ENCODE assay signal across 1 cellular context in genomic region chr9:35102769-35103659, GRCh38.
TF ChIP-seq lines count a peak whose summit lies in the region.

A gene with protein sequence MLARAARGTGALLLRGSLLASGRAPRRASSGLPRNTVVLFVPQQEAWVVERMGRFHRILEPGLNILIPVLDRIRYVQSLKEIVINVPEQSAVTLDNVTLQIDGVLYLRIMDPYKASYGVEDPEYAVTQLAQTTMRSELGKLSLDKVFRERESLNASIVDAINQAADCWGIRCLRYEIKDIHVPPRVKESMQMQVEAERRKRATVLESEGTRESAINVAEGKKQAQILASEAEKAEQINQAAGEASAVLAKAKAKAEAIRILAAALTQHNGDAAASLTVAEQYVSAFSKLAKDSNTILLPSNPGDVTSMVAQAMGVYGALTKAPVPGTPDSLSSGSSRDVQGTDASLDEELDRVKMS (minus strand): TSS chr9:35103131. CDS start chr9:35103094, 37 bp downstream.

TF ChIP-seq in SK-N-SH, 30 proteins besides CTCF, POLR2A, EP300 and RAD21 (continued from another document):
- TF ChIP-seq IRF3 (IDR thresholded peaks at IDR 0.05; ENCODE audit: low read depth, low read length) (peak; percentile 24; the same call in 1 of the 2 replicates), MAX (IDR thresholded peaks at IDR 0.05; ENCODE audit: low read depth) (peak; percentile 90; the same call in 1 of the 2 replicates), FOSL2 (IDR thresholded peaks at IDR 0.05; ENCODE audit: borderline replicate concordance, low read depth) (peak; percentile 31; the same call in 1 of the 2 replicates)
- TF ChIP-seq, protein P1, sequence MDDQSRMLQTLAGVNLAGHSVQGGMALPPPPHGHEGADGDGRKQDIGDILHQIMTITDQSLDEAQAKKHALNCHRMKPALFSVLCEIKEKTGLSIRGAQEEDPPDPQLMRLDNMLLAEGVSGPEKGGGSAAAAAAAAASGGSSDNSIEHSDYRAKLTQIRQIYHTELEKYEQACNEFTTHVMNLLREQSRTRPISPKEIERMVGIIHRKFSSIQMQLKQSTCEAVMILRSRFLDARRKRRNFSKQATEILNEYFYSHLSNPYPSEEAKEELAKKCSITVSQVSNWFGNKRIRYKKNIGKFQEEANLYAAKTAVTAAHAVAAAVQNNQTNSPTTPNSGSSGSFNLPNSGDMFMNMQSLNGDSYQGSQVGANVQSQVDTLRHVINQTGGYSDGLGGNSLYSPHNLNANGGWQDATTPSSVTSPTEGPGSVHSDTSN (IDR thresholded peaks at IDR 0.05): 0 out of 2 replicates have a peak, but pooled peaks have one; percentile 7
